In the genomic region with DNA sequence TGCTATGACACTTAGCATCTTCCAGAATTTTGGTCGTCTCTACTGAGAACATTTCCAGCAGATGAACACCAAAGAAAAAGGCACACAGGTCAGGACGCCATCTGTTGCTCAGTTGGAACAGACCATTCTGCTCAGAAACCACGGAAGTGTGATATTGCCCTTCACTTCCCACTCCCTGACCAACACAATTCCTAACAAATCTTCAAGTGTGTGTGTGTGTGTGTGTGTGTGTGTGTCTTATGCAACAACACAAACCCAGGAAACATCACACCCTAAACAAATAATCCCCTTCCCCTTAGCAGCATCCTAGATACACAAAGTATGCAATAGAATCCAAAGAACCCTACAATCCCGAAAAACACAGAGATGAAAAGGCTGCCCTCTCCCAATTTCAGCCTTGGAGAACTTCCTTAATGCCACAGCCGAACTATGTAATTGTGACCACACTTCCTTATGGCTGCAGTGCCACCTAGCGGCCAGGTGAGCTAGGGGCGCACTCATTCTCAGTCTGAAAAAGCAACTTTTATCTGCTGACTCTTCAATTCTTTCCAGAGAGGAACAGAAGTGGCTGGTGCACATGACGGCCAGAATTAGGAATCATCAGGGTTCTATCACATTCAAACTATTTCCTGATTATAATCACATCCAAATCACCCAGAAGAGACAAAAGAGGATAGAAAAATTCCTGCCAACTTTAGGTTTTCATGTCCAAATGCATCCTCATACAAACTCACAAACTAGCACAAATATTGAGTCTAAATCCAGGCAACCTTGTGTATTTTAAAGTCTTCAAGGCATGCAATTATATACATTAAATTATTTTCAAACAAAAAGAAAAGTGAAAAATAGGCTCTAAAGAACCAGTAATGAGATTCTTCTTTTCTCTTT, we compare ENCODE assay signal across 8 cellular contexts.
DNase-seq lines count a peak whose midpoint lies in the region; ATAC-seq lines count a peak whose summit lies in the region.

No MANE protein-coding gene starts in this region.

- no peak overlapping the region for H3K23ac ChIP-seq in trophoblast cell (ENCODE audit: low read length)

- H3K27me3 ChIP-seq in trophoblast cell (ENCODE audit: insufficient read depth, low read length), result no peaks in the 10 kb centered on the region

- H3K36me3 ChIP-seq in trophoblast cell (ENCODE audit: control insufficient read depth in 1 of 2, insufficient read depth in 2 of 2, low read length in 2 of 2), result no peaks in the 10 kb centered on the region

- DNase-seq in ELF-1 (ENCODE audit: low read depth, low spot score) (peak; percentile 83), KBM-7 (peak; percentile 75), RPMI7951 (ENCODE audit: low read depth) (peak; percentile 54), foreskin melanocyte (peak; percentile 52), trophoblast cell (peak; percentile 79 to 94), ureter (ENCODE audit: low spot score) (peak; percentile 77)
- peak; percentile 25 for DNase-seq in activated T-helper 9 cell treated with anti-CD3 and anti-CD28 coated beads, Interleukin-2, amount 50 U/mL, for 16 hours (ENCODE audit: low read depth)

- H4K91ac ChIP-seq in trophoblast cell (ENCODE audit: low read depth, low read length), result no peak overlapping the region

- no peak overlapping the region for H3K4ac ChIP-seq in trophoblast cell (ENCODE audit: low read depth, low read length)

- H3K79me1 ChIP-seq in trophoblast cell (ENCODE audit: low read length), result no peaks in the 10 kb centered on the region

- H2AFZ ChIP-seq in trophoblast cell (ENCODE audit: insufficient read depth, low read length, poor library complexity), result no peak overlapping the region

- ATAC-seq in GM21529 (IDR thresholded peaks at IDR 0.05; ENCODE audit: unreplicated experiment), result peak; percentile 95

- in situ Hi-C loops in KBM-7 (cut with MboI; ENCODE audit: low pct_unique_long_range_greater_than_20kb, low sequenced_read_pairs), result no loop called here

- no peak overlapping the region for H3K14ac ChIP-seq in trophoblast cell (ENCODE audit: low read length)

- no peak overlapping the region for H3K27ac ChIP-seq in trophoblast cell (ENCODE audit: low read depth, low read length)

- no peak overlapping the region for H4K12ac ChIP-seq in trophoblast cell (ENCODE audit: low read depth, low read length)

- WGBS in trophoblast cell (ENCODE audit: extremely low coverage, insufficient coverage, insufficient read length), result no CpG with 5 or more reads among the region's 8 CpGs

- no peak overlapping the region for H3K4me3 ChIP-seq in trophoblast cell (ENCODE audit: low read depth, low read length)

- no peak overlapping the region for H3K18ac ChIP-seq in trophoblast cell (ENCODE audit: low read length)

- H4K8ac ChIP-seq in trophoblast cell (ENCODE audit: low read depth, low read length), result no peak overlapping the region

- H3K9me3 ChIP-seq in trophoblast cell (ENCODE audit: insufficient read depth, low read depth, low read length), result peaks cover 1% of the 10 kb centered on the region

- H3K4me1 ChIP-seq in trophoblast cell (ENCODE audit: control insufficient read depth in 1 of 2, insufficient read depth in 2 of 2, low read length in 2 of 2), result no peaks in the 10 kb centered on the region

- peak overlapping the region; percentile 29 for H3K4me2 ChIP-seq in trophoblast cell (ENCODE audit: low read length)

- no peak overlapping the region for H2BK120ac ChIP-seq in trophoblast cell (ENCODE audit: insufficient read depth, low read length, poor library complexity)

- peak overlapping the region; percentile 10 for H2BK12ac ChIP-seq in trophoblast cell (ENCODE audit: low read length)

- H3K79me2 ChIP-seq in trophoblast cell (ENCODE audit: control insufficient read depth, insufficient read depth, low read length, poor library complexity), result no peaks in the 10 kb centered on the region

- no peak overlapping the region for H2BK5ac ChIP-seq in trophoblast cell (ENCODE audit: low read depth, low read length, poor library complexity)

- no peak overlapping the region for H3K9ac ChIP-seq in trophoblast cell (ENCODE audit: low read length)

- no peak overlapping the region for H2AK5ac ChIP-seq in trophoblast cell (ENCODE audit: low read length)

Comparison
In these comparisons a context has a peak if more than half of its experiments do, and no peak if none do; other contexts are left out.
1. DNase-seq: peak in every context shown above with its lines; median percentile 86 in trophoblast cell; 83 in ELF-1; 77 in ureter; 75 in KBM-7; 54 in RPMI7951; 52 in foreskin melanocyte; 25 in activated T-helper 9 cell treated with anti-CD3 and anti-CD28 coated beads, Interleukin-2, amount 50 U/mL, for 16 hours.